Comparison of ENCODE assay signal across 11 cellular contexts in the genomic region with DNA sequence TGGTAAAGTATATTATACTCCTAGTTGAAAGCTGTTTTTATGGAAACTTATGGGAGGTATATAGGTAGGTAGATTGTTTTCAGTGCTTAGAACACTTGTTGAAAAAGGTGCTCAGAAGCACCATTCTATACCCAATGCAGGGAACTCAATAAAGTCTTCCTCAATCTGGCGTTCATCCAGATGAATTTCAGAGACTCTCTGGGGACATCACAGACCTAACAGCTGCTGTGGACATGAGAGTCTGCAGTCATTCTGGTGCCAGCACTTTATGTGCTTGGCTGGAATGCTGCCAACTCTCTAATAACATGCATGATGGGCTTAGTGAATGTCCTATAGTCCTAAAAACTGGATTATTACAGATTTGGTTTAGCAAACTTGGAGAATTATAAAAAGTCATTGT.
DNase-seq lines count a peak whose midpoint lies in the region; ATAC-seq, FAIRE-seq and TF ChIP-seq lines count a peak whose summit lies in the region.
"Had no signal": no experiment of that assay in that cellular context is flagged by ENCODE, and none has a peak within 500 bp of the region (broad histone marks: within the 10 kb centered on the region; RNA-seq: fewer than 3 reads in every experiment).

No MANE protein-coding gene starts in this region.

- H3K79me2 ChIP-seq in HepG2 (ENCODE audit: insufficient read depth, low read length) = no peaks in the 10 kb centered on the region

- H3K9me3 ChIP-seq in HepG2 (ENCODE audit: low read length) = no peaks in the 10 kb centered on the region
- H3K9me3 ChIP-seq in right lobe of liver = no peaks in the 10 kb centered on the region
- H3K9me3 ChIP-seq: A549 had no signal

- no peaks in the 10 kb centered on the region for H3K36me3 ChIP-seq in HepG2 (replicated peaks in 1 of 2; ENCODE audit: control insufficient read depth in 1 of 2, insufficient read depth in 2 of 2, low read length in 2 of 2)
- no peaks in the 10 kb centered on the region for H3K36me3 ChIP-seq in right lobe of liver
- H3K36me3 ChIP-seq: neural progenitor cell had no signal

- H4K20me1 ChIP-seq in HepG2 (ENCODE audit: insufficient read depth, low read length) = no peaks in the 10 kb centered on the region

- FAIRE-seq in HepG2 (lab: Jason Lieb, UNC) = no peak
- no peak for FAIRE-seq in RCC 7860 (lab: Jason Lieb, UNC)
- FAIRE-seq: A549 had no signal

- DNase-seq in HepG2 (ENCODE audit: low spot score) = peak; percentile 15
- no peak for DNase-seq in right lobe of liver
- peak; percentile 41 for DNase-seq in NCI-H526 treated with DMSO at 0.1 percent for 48 hours (lab: John Stamatoyannopoulos, UW)
- DNase-seq in fibroblast of the aortic adventitia (ENCODE audit: low read depth) = peak; percentile 23
- no peak for DNase-seq in RCC 7860 (ENCODE audit: low spot score)
- no peak for DNase-seq in OCI-M1 (lab: John Stamatoyannopoulos, UW)
- no peak for DNase-seq in activated T-cell treated with anti-CD3 and anti-CD28 coated beads, Interleukin-2, amount 50 U/mL, for 72 hours
- DNase-seq: activated CD4-positive, alpha-beta T cell treated with anti-CD3 and anti-CD28 coated beads, Interleukin-2, amount 10 ng/mL, durations not matched to agents 7 days and 5 days had no signal

- H3K27ac Mint-ChIP-seq in activated T-cell treated with anti-CD3 and anti-CD28 coated beads, Interleukin-2, amount 50 U/mL, for 72 hours = no peak overlapping the region
- H3K27ac Mint-ChIP-seq: activated CD4-positive, alpha-beta T cell treated with anti-CD3 and anti-CD28 coated beads, Interleukin-2, amount 10 ng/mL, durations not matched to agents 7 days and 5 days had no signal

- no peak overlapping the region for H3K4me2 ChIP-seq in HepG2 (ENCODE audit: low read depth, low read length)
- H3K4me2 ChIP-seq: A549, neural progenitor cell had no signal

- H3K4me3 ChIP-seq in HepG2 (replicated peaks in 1 of 3; ENCODE audit: insufficient read depth in 1 of 3, low read depth in 2 of 3, low read length in 3 of 3) (no peak overlapping the region), right lobe of liver (no peak overlapping the region), fibroblast of the aortic adventitia (ENCODE audit: low read depth, low read length) (no peak overlapping the region)
- H3K4me3 ChIP-seq: A549, neural progenitor cell had no signal

- no TSS peak for BruUV-seq in HepG2 (replicated peaks; lab: Mats Ljungman, UMichigan)

- WGBS in HepG2 (ENCODE audit: low lambda C conversion rate) = 89% methylated on average over 1 of the region's 1 CpG
- WGBS in right lobe of liver (ENCODE audit: insufficient coverage, low coverage, low lambda C conversion rate, missing lambda C conversion rate) = 38% methylated on average over 1 of the region's 1 CpG

- ATAC-seq in HepG2 (no peak), right lobe of liver (no peak), GM18909 (IDR thresholded peaks at IDR 0.05; ENCODE audit: poor library complexity, unreplicated experiment) (no peak)
- no peak for ATAC-seq in activated T-cell treated with anti-CD3 and anti-CD28 coated beads, Interleukin-2, amount 50 U/mL, for 72 hours (replicated peaks in 1 of 2)
- ATAC-seq: A549 had no signal

- H2AFZ ChIP-seq in HepG2 (ENCODE audit: low read length) = no peak overlapping the region
- H2AFZ ChIP-seq: neural progenitor cell had no signal

- no peak for TF ChIP-seq CTCF in HepG2 (CRISPR knock-in tag; IDR thresholded peaks at IDR 0.05)
- no peak for TF ChIP-seq CTCF in right lobe of liver (IDR thresholded peaks at IDR 0.05)
- no peak for TF ChIP-seq CTCF in fibroblast of the aortic adventitia (IDR thresholded peaks at IDR 0.05; ENCODE audit: insufficient read depth, low read length)

- H3K36me3 Mint-ChIP-seq in activated T-cell treated with anti-CD3 and anti-CD28 coated beads, Interleukin-2, amount 50 U/mL, for 72 hours (ENCODE audit: insufficient read depth in 2 of 2) = peaks cover 0 to 2% of the 10 kb centered on the region in 2 donors

- TF ChIP-seq EP300 in HepG2 (IDR thresholded peaks at IDR 0.05; ENCODE audit: low read depth in 2 of 2, low read length in 2 of 2) (no peak), HepG2 (CRISPR knock-in tag; IDR thresholded peaks at IDR 0.05; ENCODE audit: borderline replicate concordance) (no peak)

- POLR2A ChIA-PET in HepG2 (lab: Yijun Ruan, JAX) = no interaction called here

- H3K9me3 Mint-ChIP-seq in activated T-cell treated with anti-CD3 and anti-CD28 coated beads, Interleukin-2, amount 50 U/mL, for 72 hours = peaks cover 0 to 1% of the 10 kb centered on the region in 2 donors
- H3K9me3 Mint-ChIP-seq: activated CD4-positive, alpha-beta T cell treated with anti-CD3 and anti-CD28 coated beads, Interleukin-2, amount 10 ng/mL, durations not matched to agents 7 days and 5 days; neural progenitor cell had no signal

- no peak overlapping the region for H3K4me3 Mint-ChIP-seq in activated T-cell treated with anti-CD3 and anti-CD28 coated beads, Interleukin-2, amount 50 U/mL, for 72 hours
- H3K4me3 Mint-ChIP-seq: activated CD4-positive, alpha-beta T cell treated with anti-CD3 and anti-CD28 coated beads, Interleukin-2, amount 10 ng/mL, durations not matched to agents 7 days and 5 days; neural progenitor cell had no signal

- no peak for TF ChIP-seq RAD21 in HepG2 (CRISPR knock-in tag; IDR thresholded peaks at IDR 0.05)

- H3K27ac ChIP-seq in HepG2 (ENCODE audit: extremely low read length, insufficient read depth, low read length) (no peak overlapping the region), right lobe of liver (no peak overlapping the region)
- H3K27ac ChIP-seq: A549, neural progenitor cell had no signal

- no peaks in the 10 kb centered on the region for H3K27me3 Mint-ChIP-seq in activated T-cell treated with anti-CD3 and anti-CD28 coated beads, Interleukin-2, amount 50 U/mL, for 72 hours (ENCODE audit: low read depth)

- H3K9ac ChIP-seq in HepG2 (ENCODE audit: insufficient read depth, low read depth, low read length) = no peak overlapping the region
- H3K9ac ChIP-seq: neural progenitor cell had no signal

- H3K4me1 ChIP-seq in HepG2 (ENCODE audit: insufficient read depth, low read length) = no peaks in the 10 kb centered on the region; the same call in 1 of the 2 replicates
- no peaks in the 10 kb centered on the region for H3K4me1 ChIP-seq in right lobe of liver
- H3K4me1 ChIP-seq: neural progenitor cell had no signal

- H3K27me3 ChIP-seq in HepG2 (ENCODE audit: control insufficient read depth in 1 of 2, insufficient read depth in 2 of 2, low read length in 2 of 2) (no peaks in the 10 kb centered on the region), right lobe of liver (no peaks in the 10 kb centered on the region)
- H3K27me3 ChIP-seq: neural progenitor cell had no signal

- in situ Hi-C loops in HepG2 (cut with HindIII; ENCODE audit: extremely low pct_ligation_motif_present, low pct_unique_long_range_greater_than_20kb) = no loop called here

- no peaks in the 10 kb centered on the region for H3K4me1 Mint-ChIP-seq in activated T-cell treated with anti-CD3 and anti-CD28 coated beads, Interleukin-2, amount 50 U/mL, for 72 hours (ENCODE audit: low read depth)
- H3K4me1 Mint-ChIP-seq: activated CD4-positive, alpha-beta T cell treated with anti-CD3 and anti-CD28 coated beads, Interleukin-2, amount 10 ng/mL, durations not matched to agents 7 days and 5 days had no signal

- CTCF ChIA-PET in HepG2 (lab: Yijun Ruan, JAX; ENCODE audit: low intra/inter-chr PET ratio, low total read pairs) = no interaction called here

- intact Hi-C loops in HepG2 (cut with micrococcal nuclease; ENCODE audit: unreplicated experiment) = no loop called here
- intact Hi-C loops in right lobe of liver (cut with DNase I) = no loop called here

- TF ChIP-seq POLR2A in HepG2 (IDR thresholded peaks at IDR 0.05; ENCODE audit: insufficient read depth in 1 of 2, low read depth in 2 of 2, low read length in 2 of 2) (no peak), right lobe of liver (IDR thresholded peaks at IDR 0.05) (no peak)

TF ChIP-seq in HepG2, 621 proteins besides CTCF, POLR2A, EP300 and RAD21 (continues in another document):
- no peak for TF ChIP-seq NCOR1 (IDR thresholded peaks at IDR 0.05; ENCODE audit: borderline replicate concordance, low read length)
- no peak for TF ChIP-seq JDP2 (CRISPR knock-in tag; IDR thresholded peaks at IDR 0.05; ENCODE audit: borderline replicate concordance)
- TF ChIP-seq, protein P1, sequence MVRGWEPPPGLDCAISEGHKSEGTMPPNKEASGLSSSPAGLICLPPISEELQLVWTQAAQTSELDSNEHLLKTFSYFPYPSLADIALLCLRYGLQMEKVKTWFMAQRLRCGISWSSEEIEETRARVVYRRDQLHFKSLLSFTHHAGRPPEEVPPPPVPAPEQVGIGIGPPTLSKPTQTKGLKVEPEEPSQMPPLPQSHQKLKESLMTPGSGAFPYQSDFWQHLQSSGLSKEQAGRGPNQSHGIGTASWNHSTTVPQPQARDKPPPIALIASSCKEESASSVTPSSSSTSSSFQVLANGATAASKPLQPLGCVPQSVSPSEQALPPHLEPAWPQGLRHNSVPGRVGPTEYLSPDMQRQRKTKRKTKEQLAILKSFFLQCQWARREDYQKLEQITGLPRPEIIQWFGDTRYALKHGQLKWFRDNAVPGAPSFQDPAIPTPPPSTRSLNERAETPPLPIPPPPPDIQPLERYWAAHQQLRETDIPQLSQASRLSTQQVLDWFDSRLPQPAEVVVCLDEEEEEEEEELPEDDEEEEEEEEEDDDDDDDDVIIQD (CRISPR knock-in tag; IDR thresholded peaks at IDR 0.05; ENCODE audit: low read depth) = no peak
- TF ChIP-seq, protein P2, sequence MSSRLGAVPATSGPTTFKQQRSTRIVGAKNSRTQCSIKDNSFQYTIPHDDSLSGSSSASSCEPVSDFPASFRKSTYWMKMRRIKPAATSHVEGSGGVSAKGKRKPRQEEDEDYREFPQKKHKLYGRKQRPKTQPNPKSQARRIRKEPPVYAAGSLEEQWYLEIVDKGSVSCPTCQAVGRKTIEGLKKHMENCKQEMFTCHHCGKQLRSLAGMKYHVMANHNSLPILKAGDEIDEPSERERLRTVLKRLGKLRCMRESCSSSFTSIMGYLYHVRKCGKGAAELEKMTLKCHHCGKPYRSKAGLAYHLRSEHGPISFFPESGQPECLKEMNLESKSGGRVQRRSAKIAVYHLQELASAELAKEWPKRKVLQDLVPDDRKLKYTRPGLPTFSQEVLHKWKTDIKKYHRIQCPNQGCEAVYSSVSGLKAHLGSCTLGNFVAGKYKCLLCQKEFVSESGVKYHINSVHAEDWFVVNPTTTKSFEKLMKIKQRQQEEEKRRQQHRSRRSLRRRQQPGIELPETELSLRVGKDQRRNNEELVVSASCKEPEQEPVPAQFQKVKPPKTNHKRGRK (CRISPR knock-in tag; IDR thresholded peaks at IDR 0.05) = no peak

Comparison
In these comparisons a context has a peak if more than half of its experiments do, and no peak if none do; other contexts are left out.
1. DNase-seq: peak in HepG2 (single experiment), NCI-H526 treated with DMSO at 0.1 percent for 48 hours (single experiment) and fibroblast of the aortic adventitia (single experiment); none in right lobe of liver (0 of 3), RCC 7860 (single experiment), OCI-M1 (single experiment) and activated T-cell treated with anti-CD3 and anti-CD28 coated beads, Interleukin-2, amount 50 U/mL, for 72 hours (0 of 2).